6 cellular contexts compared by ENCODE assay signal in the genomic region with DNA sequence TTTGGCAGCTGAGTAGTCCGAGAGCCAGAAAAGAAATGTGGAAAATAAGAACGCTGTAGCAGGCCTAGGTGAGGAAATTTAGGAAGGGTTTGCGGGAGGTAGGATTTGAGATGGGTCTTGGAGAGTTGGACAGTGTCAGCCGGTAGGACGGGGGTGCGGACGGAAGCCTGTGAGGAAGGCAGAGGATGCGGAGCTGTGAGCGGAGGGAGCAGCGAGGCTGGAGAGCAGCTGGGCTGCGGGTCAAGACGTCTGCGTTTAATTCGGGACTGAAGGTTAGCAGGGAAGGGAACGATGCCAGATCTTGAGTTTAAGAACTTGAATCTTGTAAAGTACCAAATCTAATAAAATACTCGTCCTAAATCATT.
A peak's percentile ranks its signal among the peaks of the same experiment; 100 is the strongest.
DNase-seq lines count a peak whose midpoint lies in the region; ATAC-seq and TF ChIP-seq lines count a peak whose summit lies in the region.

No MANE protein-coding gene starts in this region.

- ATAC-seq in GM19397 (IDR thresholded peaks at IDR 0.05; ENCODE audit: unreplicated experiment) (no peak), GM21526 (IDR thresholded peaks at IDR 0.05; ENCODE audit: low FRiP score, unreplicated experiment) (no peak)

- H3K9ac ChIP-seq in SU-DHL-6 (ENCODE audit: low read length) = peak overlapping the region; percentile 23; the same call in 1 of the 2 replicates

- CTCF ChIA-PET in AG04449 (lab: Yijun Ruan, JAX) = interaction anchor here (0.8 to 6.5 kb wide), 13 partner anchors 10 to 157 kb away, joined by 3 to 63 read pairs (median 5); partner anchors contain the start of genes CDC42EP2 and POLA2

- peaks cover 7% of the 10 kb centered on the region; the same call in 1 of the 2 replicates for H3K36me3 ChIP-seq in SU-DHL-6 (ENCODE audit: low read length)

- no peaks in the 10 kb centered on the region for H3K79me2 ChIP-seq in SU-DHL-6 (ENCODE audit: insufficient read depth, low read length)

- no peaks in the 10 kb centered on the region for H4K20me1 ChIP-seq in SU-DHL-6 (ENCODE audit: low read depth, low read length)

- POLR2A ChIA-PET in AG04449 (lab: Yijun Ruan, JAX) = interaction anchor here (0.6 to 1.2 kb wide), 6 partner anchors 20 to 163 kb away, joined by 3 to 7 read pairs (median 3); partner anchors contain the start of gene DPF2

- no peaks in the 10 kb centered on the region for H3K27me3 ChIP-seq in SU-DHL-6 (ENCODE audit: low read length)

- peak overlapping the region; percentile 58 for H3K4me2 ChIP-seq in SU-DHL-6 (ENCODE audit: low read depth, low read length, poor library complexity, severe bottlenecking)

- DNase-seq in AG04449 (ENCODE audit: low read depth, low spot score) (no peak), islet precursor cell (peak; percentile 69), DMS 273 treated with DMSO at 0.1 percent for 48 hours (lab: John Stamatoyannopoulos, UW) (no peak)

- H3F3A ChIP-seq in SU-DHL-6 (ENCODE audit: insufficient read depth) = peaks cover 20% of the 10 kb centered on the region

- no peaks in the 10 kb centered on the region for H3K9me3 ChIP-seq in SU-DHL-6 (ENCODE audit: insufficient read depth, low read length)

- no peak overlapping the region for H3K27ac ChIP-seq in SU-DHL-6 (ENCODE audit: low read depth, low read length)

- no peaks in the 10 kb centered on the region for H3K9me2 ChIP-seq in SU-DHL-6 (replicated peaks; ENCODE audit: insufficient read depth, low read length)

- TF ChIP-seq CTCF in AG04449 (IDR thresholded peaks at IDR 0.05; ENCODE audit: insufficient read depth, low read length, missing control alignments) (no peak), SU-DHL-6 (IDR thresholded peaks at IDR 0.05; ENCODE audit: insufficient read depth, low read length, poor library complexity, severe bottlenecking) (no peak)

- H3K4me3 ChIP-seq in AG04449 (ENCODE audit: low read depth, low read length) (peak overlapping the region; percentile 65), SU-DHL-6 (ENCODE audit: insufficient read depth, low read length, poor library complexity, severe bottlenecking) (peak overlapping the region; percentile 19)

- H2AFZ ChIP-seq in SU-DHL-6 (ENCODE audit: low read depth, low read length, severe bottlenecking) = no peak overlapping the region
